20 cellular contexts compared by ENCODE assay signal in genomic region chr4:80049402-80049801, GRCh38. TPM values are rescaled to one million over a fixed set of nuclear protein-coding genes. Genes with fewer than 3 reads are reported as not detected.
DNase-seq lines count a peak whose midpoint lies in the region; TF ChIP-seq lines count a peak whose summit lies in the region.
"Had no signal": no experiment of that assay in that cellular context is flagged by ENCODE, and none has a peak within 500 bp of the region (broad histone marks: within the 10 kb centered on the region; RNA-seq: fewer than 3 reads in every experiment).

No MANE protein-coding gene starts in this region.

- peaks cover 3% of the 10 kb centered on the region for H3K9me3 Mint-ChIP-seq in activated CD4-positive, alpha-beta memory T cell treated with anti-CD3 and anti-CD28 coated beads, Interleukin-2, amount 10 ng/mL, durations not matched to agents 7 days and 5 days
- H3K9me3 Mint-ChIP-seq: activated naive CD4-positive, alpha-beta T cell treated with anti-CD3 and anti-CD28 coated beads, Interleukin-2, amount 10 ng/mL, durations not matched to agents 7 days and 5 days; T-helper 2 cell treated with Interferon-gamma antibody and Interleukin-4, amounts not matched to agents 5 μg/mL and 100 μg/mL, for 36 hours; type B pancreatic cell had no signal

- no peak for TF ChIP-seq EP300 in transverse colon (IDR thresholded peaks at IDR 0.05; ENCODE audit: low read depth)

- no peak for TF ChIP-seq CTCF in transverse colon (IDR thresholded peaks at IDR 0.05)

- H3K4me3 ChIP-seq in transverse colon, result no peak overlapping the region
- H3K4me3 ChIP-seq: hepatocyte, MG63 had no signal

- DNase-seq in SIG-M5 treated with dmso at 0.1 percent for 504 hours (lab: John Stamatoyannopoulos, UW; ENCODE audit: unreplicated experiment) (peak; percentile 15), SIG-M5 (lab: John Stamatoyannopoulos, UW) (no peak), SK-MEL-5 (ENCODE audit: low read depth, low spot score) (peak; percentile 19), iPS-NIHi7 (ENCODE audit: extremely low spot score) (peak; percentile 15), transverse colon (no peak), DMS53 treated with DMSO at 0.1 percent for 48 hours (lab: John Stamatoyannopoulos, UW; ENCODE audit: unreplicated experiment) (no peak)
- no peak for DNase-seq in stimulated activated CD4-positive, alpha-beta T cell treated with anti-CD3 and anti-CD28 coated beads, Interleukin-4, amount 100 ng/mL, for 4 hours
- DNase-seq in activated CD4-positive, alpha-beta memory T cell treated with anti-CD3 and anti-CD28 coated beads, Interleukin-2, amount 10 ng/mL, durations not matched to agents 7 days and 5 days, result no peak
- DNase-seq: activated CD8-positive, alpha-beta memory T cell treated with anti-CD3 and anti-CD28 coated beads, Interleukin-2, amount 50 U/mL, for 48 hours; activated naive CD4-positive, alpha-beta T cell treated with anti-CD3 and anti-CD28 coated beads, Interleukin-2, amount 10 ng/mL, durations not matched to agents 7 days and 5 days; brain microvascular endothelial cell; DMS79 treated with DMSO at 0.1 percent for 48 hours; left cardiac atrium; MG63; NCI-H226; stimulated activated CD4-positive, alpha-beta T cell treated with anti-CD3 and anti-CD28 coated beads, Interleukin-4, amount 100 ng/mL, for 24 hours had no signal

- intact Hi-C loops in transverse colon (cut with DNase I; ENCODE audit: low total_unique reads), result no loop called here

- H3K9me3 ChIP-seq in transverse colon, result no peaks in the 10 kb centered on the region
- H3K9me3 ChIP-seq: MG63 had no signal

- H3K4me1 ChIP-seq in transverse colon, result peaks cover 0 to 43% (median 10%) of the 10 kb centered on the region in 4 donors

- no peak overlapping the region for H3K4me3 Mint-ChIP-seq in activated CD4-positive, alpha-beta memory T cell treated with anti-CD3 and anti-CD28 coated beads, Interleukin-2, amount 10 ng/mL, durations not matched to agents 7 days and 5 days
- H3K4me3 Mint-ChIP-seq: activated naive CD4-positive, alpha-beta T cell treated with anti-CD3 and anti-CD28 coated beads, Interleukin-2, amount 10 ng/mL, durations not matched to agents 7 days and 5 days; T-helper 2 cell treated with Interferon-gamma antibody and Interleukin-4, amounts not matched to agents 5 μg/mL and 100 μg/mL, for 36 hours; type B pancreatic cell had no signal

- POLR2A ChIA-PET in activated CD4-positive, alpha-beta memory T cell treated with anti-CD3 and anti-CD28 coated beads, Interleukin-2, amount 10 ng/mL, durations not matched to agents 7 days and 5 days (lab: Charles Lee), result interaction anchor here (0.6 to 1.3 kb wide), 3 partner anchors 8 to 12 kb away, joined by 3 to 4 read pairs (median 4); no protein-coding TSS in a partner anchor

- TF ChIP-seq POLR2A in transverse colon (IDR thresholded peaks at IDR 0.05), result no peak

- peaks cover 79% of the 10 kb centered on the region for H3K36me3 Mint-ChIP-seq in activated CD4-positive, alpha-beta memory T cell treated with anti-CD3 and anti-CD28 coated beads, Interleukin-2, amount 10 ng/mL, durations not matched to agents 7 days and 5 days (ENCODE audit: low read depth)

- H3K27me3 Mint-ChIP-seq in activated CD4-positive, alpha-beta memory T cell treated with anti-CD3 and anti-CD28 coated beads, Interleukin-2, amount 10 ng/mL, durations not matched to agents 7 days and 5 days, result no peaks in the 10 kb centered on the region
- H3K27me3 Mint-ChIP-seq: activated naive CD4-positive, alpha-beta T cell treated with anti-CD3 and anti-CD28 coated beads, Interleukin-2, amount 10 ng/mL, durations not matched to agents 7 days and 5 days; type B pancreatic cell had no signal

- H3K27ac Mint-ChIP-seq in activated CD4-positive, alpha-beta memory T cell treated with anti-CD3 and anti-CD28 coated beads, Interleukin-2, amount 10 ng/mL, durations not matched to agents 7 days and 5 days, result no peak overlapping the region
- H3K27ac Mint-ChIP-seq: activated naive CD4-positive, alpha-beta T cell treated with anti-CD3 and anti-CD28 coated beads, Interleukin-2, amount 10 ng/mL, durations not matched to agents 7 days and 5 days; T-helper 2 cell treated with Interferon-gamma antibody and Interleukin-4, amounts not matched to agents 5 μg/mL and 100 μg/mL, for 36 hours; type B pancreatic cell had no signal

- peaks cover 0 to 15% (median 7%) of the 10 kb centered on the region in 4 donors for H3K36me3 ChIP-seq in transverse colon

- in situ Hi-C loops in SK-MEL-5 (cut with HindIII; ENCODE audit: low pct_unique_long_range_greater_than_20kb, low sequenced_read_pairs), result no loop called here
- in situ Hi-C loops in transverse colon (cut with MboI; ENCODE audit: low pct_ligation_motif_present in 1 of 4, low pct_unique_long_range_greater_than_20kb in 1 of 4, low sequenced_read_pairs in 3 of 4), result no loop called here

- H3K4me1 Mint-ChIP-seq in activated CD4-positive, alpha-beta memory T cell treated with anti-CD3 and anti-CD28 coated beads, Interleukin-2, amount 10 ng/mL, durations not matched to agents 7 days and 5 days, result peaks cover 39% of the 10 kb centered on the region

- peak overlapping the region; percentile 17 to 64 (median 44) for H3K27ac ChIP-seq in transverse colon
- H3K27ac ChIP-seq: brain microvascular endothelial cell, C4-2B, hepatocyte had no signal

- no peaks in the 10 kb centered on the region for H3K27me3 ChIP-seq in transverse colon
- H3K27me3 ChIP-seq: brain microvascular endothelial cell, hepatocyte, MG63 had no signal

- CTCF ChIA-PET in activated CD4-positive, alpha-beta memory T cell treated with anti-CD3 and anti-CD28 coated beads, Interleukin-2, amount 10 ng/mL, durations not matched to agents 7 days and 5 days (lab: Charles Lee), result no interaction called here

RNA-seq across cellular contexts. Expression of gene ANTXR2, which starts 23.6 kb away (rescaled TPM):
- total RNA-seq in SK-MEL-5 (2014; rRNA removed; shearing (Covaris generic)), result 2.3 and 4.4 TPM in 2 replicates
- 3.9 and 4.8 TPM in 2 replicates for polyA plus RNA-seq in SK-MEL-5 (2015; cell fraction: cytosol; rRNA removed)
- 2.2 and 4.0 TPM in 2 replicates for polyA plus RNA-seq in SK-MEL-5 (2015; cell fraction: nucleus; rRNA removed)
- total RNA-seq in transverse colon, result 10 to 100 TPM; 46.8 to 89.8 (median 76.0) TPM
- 100 to 1,000 TPM; 113 to 114 TPM for total RNA-seq in activated CD4-positive, alpha-beta memory T cell treated with anti-CD3 and anti-CD28 coated beads, Interleukin-2, amount 10 ng/mL, durations not matched to agents 7 days and 5 days

Comparison
In these comparisons a context has a peak if more than half of its experiments do, and no peak if none do; other contexts are left out.
1. DNase-seq: peak in SIG-M5 treated with dmso at 0.1 percent for 504 hours (single experiment), SK-MEL-5 (single experiment) and iPS-NIHi7 (single experiment); none in SIG-M5 (single experiment), transverse colon (single experiment), stimulated activated CD4-positive, alpha-beta T cell treated with anti-CD3 and anti-CD28 coated beads, Interleukin-4, amount 100 ng/mL, for 4 hours (0 of 2), activated CD4-positive, alpha-beta memory T cell treated with anti-CD3 and anti-CD28 coated beads, Interleukin-2, amount 10 ng/mL, durations not matched to agents 7 days and 5 days (single experiment) and DMS53 treated with DMSO at 0.1 percent for 48 hours (single experiment).